Comparison of ENCODE assay signal across 9 cellular contexts in the genomic region with DNA sequence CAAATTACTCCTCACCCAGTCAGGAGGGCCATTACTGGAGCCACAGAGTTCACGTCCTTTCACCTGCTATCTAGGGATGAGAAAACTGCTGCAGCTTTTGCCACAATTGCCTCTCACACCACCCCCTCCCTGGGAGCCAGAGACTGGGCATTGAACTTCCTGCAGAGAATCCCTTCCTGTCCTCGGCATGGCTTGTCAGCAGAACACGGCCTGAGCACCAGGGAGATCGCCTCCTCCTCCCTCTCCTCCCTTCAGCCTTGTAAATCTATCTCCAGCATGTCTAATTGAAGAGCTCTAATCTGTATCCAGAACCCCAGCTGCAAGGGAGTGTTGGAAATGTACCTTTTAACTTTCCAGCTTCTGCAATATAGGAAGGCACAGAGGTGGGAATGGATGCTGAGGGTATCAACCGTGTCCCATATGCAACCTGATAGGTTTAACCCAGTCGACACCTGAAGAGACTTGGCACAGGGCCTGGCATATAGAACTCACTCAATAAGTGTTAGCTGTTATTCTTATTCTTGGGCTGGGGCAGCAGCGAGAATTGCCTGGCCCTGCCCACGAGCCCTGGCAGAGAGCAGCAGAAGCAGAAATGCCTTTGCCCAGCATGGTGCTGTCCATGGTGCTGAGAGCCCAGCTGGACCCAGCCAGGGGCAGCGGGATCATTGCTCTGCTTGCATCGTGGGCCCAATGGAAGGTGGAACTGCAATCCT. TPM values are rescaled to one million over a fixed set of nuclear protein-coding genes. Genes with fewer than 3 reads are reported as not detected.
A peak's percentile ranks its signal among the peaks of the same experiment; 100 is the strongest.
DNase-seq lines count a peak whose midpoint lies in the region; ATAC-seq and TF ChIP-seq lines count a peak whose summit lies in the region.
"Had no signal": no experiment of that assay in that cellular context is flagged by ENCODE, and none has a peak within 500 bp of the region (broad histone marks: within the 10 kb centered on the region; RNA-seq: fewer than 3 reads in every experiment).

No MANE protein-coding gene starts in this region.

- POLR2A ChIA-PET in WTC11 (lab: Charles Lee) = interaction anchor here (0.5 kb wide), 1 partner anchor 211 kb away, joined by 4 read pairs; no protein-coding TSS in a partner anchor

- no peaks in the 10 kb centered on the region for H3K79me2 ChIP-seq in DND-41 (ENCODE audit: insufficient read depth, low read length)
- H3K79me2 ChIP-seq: parathyroid adenoma had no signal

- ATAC-seq in DND-41 (ENCODE audit: insufficient read depth, low read depth) (peak; percentile 90), WTC11 (peak; percentile 41), GM21528 (IDR thresholded peaks at IDR 0.05; ENCODE audit: low FRiP score, unreplicated experiment) (no peak)
- ATAC-seq in central memory CD8-positive, alpha-beta T cell (replicated peaks; ENCODE audit: extremely low read depth, poor library complexity, severe bottlenecking) = no peak

- CTCF ChIA-PET in WTC11 (lab: Charles Lee) = interaction anchor here (0.6 to 6.6 kb wide), 7 partner anchors 27 to 407 kb away, joined by 3 to 78 read pairs (median 6); a partner anchor contains a TSS

- H3K9me3 ChIP-seq in DND-41 (ENCODE audit: insufficient read depth, low read length, severe bottlenecking) (no peaks in the 10 kb centered on the region), liver (ENCODE audit: control insufficient read depth in 4 of 4, low read length in 3 of 4) (no peaks in the 10 kb centered on the region)

- peaks cover 27% of the 10 kb centered on the region for H3K4me1 Mint-ChIP-seq in WTC11
- no peaks in the 10 kb centered on the region for H3K4me1 Mint-ChIP-seq in central memory CD8-positive, alpha-beta T cell

- H3K36me3 Mint-ChIP-seq in WTC11 = no peaks in the 10 kb centered on the region
- H3K36me3 Mint-ChIP-seq in central memory CD8-positive, alpha-beta T cell (ENCODE audit: insufficient read depth) = peaks cover 3% of the 10 kb centered on the region

- TF ChIP-seq RAD21 in liver (IDR thresholded peaks at IDR 0.05) = no peak

- no peak overlapping the region for H3K4me3 Mint-ChIP-seq in WTC11
- no peak overlapping the region for H3K4me3 Mint-ChIP-seq in central memory CD8-positive, alpha-beta T cell

- no peak overlapping the region for H3K4me3 ChIP-seq in DND-41 (ENCODE audit: low read depth in 1 of 2, low read length in 2 of 2)
- no peak overlapping the region for H3K4me3 ChIP-seq in liver (ENCODE audit: low read depth in 1 of 3, low read length in 3 of 3)

- H3K4me1 ChIP-seq in DND-41 (ENCODE audit: insufficient read depth, low read length) (no peaks in the 10 kb centered on the region), liver (ENCODE audit: control insufficient read depth in 4 of 4, insufficient read depth in 4 of 4, low read length in 3 of 4) (no peaks in the 10 kb centered on the region)

- no peak overlapping the region for H2AFZ ChIP-seq in DND-41 (ENCODE audit: low read depth, low read length)
- H2AFZ ChIP-seq: parathyroid adenoma had no signal

- H3K36me3 ChIP-seq in DND-41 (ENCODE audit: insufficient read depth, low read length) = no peaks in the 10 kb centered on the region
- H3K36me3 ChIP-seq in liver (ENCODE audit: control insufficient read depth in 4 of 4, insufficient read depth in 3 of 4, low read depth in 1 of 4, low read length in 3 of 4) = no peaks in the 10 kb centered on the region

- no peak overlapping the region for H3K9ac ChIP-seq in DND-41 (ENCODE audit: low read depth, low read length)
- no peak overlapping the region for H3K9ac ChIP-seq in liver (ENCODE audit: low read depth in 1 of 2, low read length in 2 of 2)
- H3K9ac ChIP-seq: parathyroid adenoma had no signal

- no peaks in the 10 kb centered on the region; the same call in 1 of the 2 replicates for H3K9me3 Mint-ChIP-seq in WTC11
- H3K9me3 Mint-ChIP-seq in central memory CD8-positive, alpha-beta T cell = no peaks in the 10 kb centered on the region

- H3K27me3 Mint-ChIP-seq in WTC11 (ENCODE audit: low read depth) = peaks cover under 1% of the 10 kb centered on the region; the same call in 1 of the 2 replicates
- H3K27me3 Mint-ChIP-seq in central memory CD8-positive, alpha-beta T cell = peaks cover under 1% of the 10 kb centered on the region

- 30% methylated on average over 10 of the region's 10 CpGs for WGBS in liver

- no peaks in the 10 kb centered on the region; the same call in 1 of the 2 replicates for H4K20me1 ChIP-seq in DND-41 (ENCODE audit: insufficient read depth, low read length)

- H3K27me3 ChIP-seq in DND-41 (ENCODE audit: insufficient read depth, low read length, poor library complexity) (peaks cover 3% of the 10 kb centered on the region), liver (ENCODE audit: control insufficient read depth in 4 of 4, insufficient read depth in 4 of 4, low read length in 3 of 4) (peaks cover 0 to 6% (median 1%) of the 10 kb centered on the region in 4 donors)

- H3K27ac ChIP-seq in DND-41 (ENCODE audit: low read length) (no peak overlapping the region), liver (ENCODE audit: low read depth in 1 of 2, low read length in 2 of 2) (no peak overlapping the region)
- H3K27ac ChIP-seq: parathyroid adenoma had no signal

- DNase-seq in DND-41 (peak; percentile 73), NAMALWA (ENCODE audit: low spot score) (peak; percentile 47), WTC11 (ENCODE audit: low spot score) (peak; percentile 85), NCI-H187 treated with DMSO at 0.1 percent for 48 hours (lab: John Stamatoyannopoulos, UW) (no peak)
- peak; percentile 17 to 40 for DNase-seq in central memory CD8-positive, alpha-beta T cell (ENCODE audit: low spot score in 2 of 2)
- peak; percentile 18 for DNase-seq in stimulated activated CD8-positive, alpha-beta memory T cell treated with anti-CD3 and anti-CD28 coated beads, Interleukin-15, amount 100 ng/mL, for 24 hours (ENCODE audit: low read depth)

- TF ChIP-seq CTCF in DND-41 (IDR thresholded peaks at IDR 0.05; ENCODE audit: borderline replicate concordance, extremely low read depth, low read length, poor library complexity, severe bottlenecking) (no peak), WTC11 (IDR thresholded peaks at IDR 0.05) (no peak), liver (IDR thresholded peaks at IDR 0.05; ENCODE audit: low read depth, low read length, missing input control) (no peak)

- H3K27ac Mint-ChIP-seq in WTC11 = no peak overlapping the region
- no peak overlapping the region for H3K27ac Mint-ChIP-seq in central memory CD8-positive, alpha-beta T cell (ENCODE audit: low read depth)

- no peak overlapping the region for H3K4me2 ChIP-seq in DND-41 (ENCODE audit: insufficient read depth, low read length)

TF ChIP-seq in WTC11, 78 proteins besides CTCF, POLR2A, EP300 and RAD21 (continues in another document):
- TF ChIP-seq, protein P1, sequence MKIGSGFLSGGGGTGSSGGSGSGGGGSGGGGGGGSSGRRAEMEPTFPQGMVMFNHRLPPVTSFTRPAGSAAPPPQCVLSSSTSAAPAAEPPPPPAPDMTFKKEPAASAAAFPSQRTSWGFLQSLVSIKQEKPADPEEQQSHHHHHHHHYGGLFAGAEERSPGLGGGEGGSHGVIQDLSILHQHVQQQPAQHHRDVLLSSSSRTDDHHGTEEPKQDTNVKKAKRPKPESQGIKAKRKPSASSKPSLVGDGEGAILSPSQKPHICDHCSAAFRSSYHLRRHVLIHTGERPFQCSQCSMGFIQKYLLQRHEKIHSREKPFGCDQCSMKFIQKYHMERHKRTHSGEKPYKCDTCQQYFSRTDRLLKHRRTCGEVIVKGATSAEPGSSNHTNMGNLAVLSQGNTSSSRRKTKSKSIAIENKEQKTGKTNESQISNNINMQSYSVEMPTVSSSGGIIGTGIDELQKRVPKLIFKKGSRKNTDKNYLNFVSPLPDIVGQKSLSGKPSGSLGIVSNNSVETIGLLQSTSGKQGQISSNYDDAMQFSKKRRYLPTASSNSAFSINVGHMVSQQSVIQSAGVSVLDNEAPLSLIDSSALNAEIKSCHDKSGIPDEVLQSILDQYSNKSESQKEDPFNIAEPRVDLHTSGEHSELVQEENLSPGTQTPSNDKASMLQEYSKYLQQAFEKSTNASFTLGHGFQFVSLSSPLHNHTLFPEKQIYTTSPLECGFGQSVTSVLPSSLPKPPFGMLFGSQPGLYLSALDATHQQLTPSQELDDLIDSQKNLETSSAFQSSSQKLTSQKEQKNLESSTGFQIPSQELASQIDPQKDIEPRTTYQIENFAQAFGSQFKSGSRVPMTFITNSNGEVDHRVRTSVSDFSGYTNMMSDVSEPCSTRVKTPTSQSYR (CRISPR knock-in tag; IDR thresholded peaks at IDR 0.05) = peak; percentile 88; the same call in 1 of the 2 replicates
- TF ChIP-seq ZNF671 (CRISPR knock-in tag; IDR thresholded peaks at IDR 0.05) = no peak
- TF ChIP-seq NR3C1 (CRISPR knock-in tag; conservative IDR thresholded peaks at IDR 0.05; ENCODE audit: low read depth) = no peak
- peak; percentile 78; the same call in 1 of the 2 replicates for TF ChIP-seq CREM (CRISPR knock-in tag; IDR thresholded peaks at IDR 0.05)
- no peak for TF ChIP-seq GTF2I (CRISPR knock-in tag; conservative IDR thresholded peaks at IDR 0.05)

TF ChIP-seq in liver, 16 proteins besides CTCF, POLR2A, EP300 and RAD21:
- no peak for TF ChIP-seq HNF4G (IDR thresholded peaks at IDR 0.05)
- TF ChIP-seq, protein P2, sequence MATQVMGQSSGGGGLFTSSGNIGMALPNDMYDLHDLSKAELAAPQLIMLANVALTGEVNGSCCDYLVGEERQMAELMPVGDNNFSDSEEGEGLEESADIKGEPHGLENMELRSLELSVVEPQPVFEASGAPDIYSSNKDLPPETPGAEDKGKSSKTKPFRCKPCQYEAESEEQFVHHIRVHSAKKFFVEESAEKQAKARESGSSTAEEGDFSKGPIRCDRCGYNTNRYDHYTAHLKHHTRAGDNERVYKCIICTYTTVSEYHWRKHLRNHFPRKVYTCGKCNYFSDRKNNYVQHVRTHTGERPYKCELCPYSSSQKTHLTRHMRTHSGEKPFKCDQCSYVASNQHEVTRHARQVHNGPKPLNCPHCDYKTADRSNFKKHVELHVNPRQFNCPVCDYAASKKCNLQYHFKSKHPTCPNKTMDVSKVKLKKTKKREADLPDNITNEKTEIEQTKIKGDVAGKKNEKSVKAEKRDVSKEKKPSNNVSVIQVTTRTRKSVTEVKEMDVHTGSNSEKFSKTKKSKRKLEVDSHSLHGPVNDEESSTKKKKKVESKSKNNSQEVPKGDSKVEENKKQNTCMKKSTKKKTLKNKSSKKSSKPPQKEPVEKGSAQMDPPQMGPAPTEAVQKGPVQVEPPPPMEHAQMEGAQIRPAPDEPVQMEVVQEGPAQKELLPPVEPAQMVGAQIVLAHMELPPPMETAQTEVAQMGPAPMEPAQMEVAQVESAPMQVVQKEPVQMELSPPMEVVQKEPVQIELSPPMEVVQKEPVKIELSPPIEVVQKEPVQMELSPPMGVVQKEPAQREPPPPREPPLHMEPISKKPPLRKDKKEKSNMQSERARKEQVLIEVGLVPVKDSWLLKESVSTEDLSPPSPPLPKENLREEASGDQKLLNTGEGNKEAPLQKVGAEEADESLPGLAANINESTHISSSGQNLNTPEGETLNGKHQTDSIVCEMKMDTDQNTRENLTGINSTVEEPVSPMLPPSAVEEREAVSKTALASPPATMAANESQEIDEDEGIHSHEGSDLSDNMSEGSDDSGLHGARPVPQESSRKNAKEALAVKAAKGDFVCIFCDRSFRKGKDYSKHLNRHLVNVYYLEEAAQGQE (IDR thresholded peaks at IDR 0.05) = peak; percentile 100

RNA-seq across cellular contexts. Expression of a gene that starts 26.8 kb away (rescaled TPM):
- total RNA-seq in WTC11 (2021) (3.6 to 8.8 TPM (median 6.0 TPM) in 3 replicates), liver (1 to 10 TPM in 1 of 2 donors, under 1 TPM in 1; 0.25 to 1.6 TPM)
- polyA plus RNA-seq in liver = under 1 TPM in 1 of 2 donors, not detected in 1; 0.13 TPM

Comparison
In these comparisons a context has a peak if more than half of its experiments do, and no peak if none do; other contexts are left out.
1. ATAC-seq: peak in DND-41 (single experiment) and WTC11 (single experiment); none in central memory CD8-positive, alpha-beta T cell (single experiment) and GM21528 (single experiment).